11 cellular contexts compared by ENCODE assay signal in genomic region chr7:88759956-88760515, GRCh38. TPM values are rescaled to one million over a fixed set of nuclear protein-coding genes. Genes with fewer than 3 reads are reported as not detected.
DNase-seq lines count a peak whose midpoint lies in the region; ATAC-seq and TF ChIP-seq lines count a peak whose summit lies in the region.
"Had no signal": no experiment of that assay in that cellular context is flagged by ENCODE, and none has a peak within 500 bp of the region (broad histone marks: within the 10 kb centered on the region; RNA-seq: fewer than 3 reads in every experiment).

No MANE protein-coding gene starts in this region.

- H2AFZ ChIP-seq in neural progenitor cell (replicated peaks) = peak overlapping the region; percentile 94

- H3K4me3 ChIP-seq in endodermal cell (ENCODE audit: low read length) (peak overlapping the region; percentile 76), neural progenitor cell (peak overlapping the region; percentile 52), tibial artery (no peak overlapping the region), upper lobe of right lung (no peak overlapping the region)
- H3K4me3 ChIP-seq: mucosa of descending colon, SJSA1 had no signal

- H4K20me1 ChIP-seq in neural progenitor cell (ENCODE audit: low read depth) = peaks cover 2% of the 10 kb centered on the region

- H3F3A ChIP-seq in neural progenitor cell (ENCODE audit: low read depth) = peaks cover 12% of the 10 kb centered on the region

- peaks cover 12% of the 10 kb centered on the region for H3K4me1 Mint-ChIP-seq in endodermal cell
- H3K4me1 Mint-ChIP-seq in neural progenitor cell = peaks cover 11% of the 10 kb centered on the region

- DNase-seq in COLO668 (lab: John Stamatoyannopoulos, UW; ENCODE audit: unreplicated experiment) (peak; percentile 41), endodermal cell (no peak), neural progenitor cell (ENCODE audit: low spot score) (no peak), GM19240 (ENCODE audit: insufficient read length, low spot score) (no peak), tibial artery (no peak), GM20000 (ENCODE audit: low spot score) (no peak), upper lobe of right lung (no peak)
- DNase-seq: mucosa of descending colon had no signal

- peak overlapping the region; percentile 96 for H3K4me2 ChIP-seq in neural progenitor cell

- H3K36me3 Mint-ChIP-seq in endodermal cell (ENCODE audit: low read depth) = no peaks in the 10 kb centered on the region
- H3K36me3 Mint-ChIP-seq in neural progenitor cell = no peaks in the 10 kb centered on the region

- H3K9me3 Mint-ChIP-seq in endodermal cell = no peaks in the 10 kb centered on the region
- H3K9me3 Mint-ChIP-seq in neural progenitor cell = no peaks in the 10 kb centered on the region

- 31 to 62% methylated on average over 3 to 17 of the region's 17 CpGs for WGBS in endodermal cell (ENCODE audit: insufficient coverage in 1 of 2, insufficient read length in 1 of 2), 2 experiments

- H3K27me3 ChIP-seq in endodermal cell (ENCODE audit: control insufficient read depth, insufficient read depth, low read length, poor library complexity, severe bottlenecking) (peaks cover 50% of the 10 kb centered on the region), neural progenitor cell (peaks cover 68% of the 10 kb centered on the region), tibial artery (peaks cover 0 to 40% of the 10 kb centered on the region in 2 donors), upper lobe of right lung (peaks cover 46% of the 10 kb centered on the region)

- H3K36me3 ChIP-seq in endodermal cell (ENCODE audit: control insufficient read depth, insufficient read depth, low read length) (no peaks in the 10 kb centered on the region), neural progenitor cell (no peaks in the 10 kb centered on the region), tibial artery (no peaks in the 10 kb centered on the region), upper lobe of right lung (no peaks in the 10 kb centered on the region)
- H3K36me3 ChIP-seq: SJSA1 had no signal

- ATAC-seq in HG02852 (IDR thresholded peaks at IDR 0.05; ENCODE audit: unreplicated experiment) (peak; percentile 25), upper lobe of right lung (no peak)

- H3K27ac ChIP-seq in endodermal cell (ENCODE audit: low read depth, low read length) (no peak overlapping the region), neural progenitor cell (no peak overlapping the region), tibial artery (no peak overlapping the region), upper lobe of right lung (no peak overlapping the region)
- H3K27ac ChIP-seq: SJSA1 had no signal

- intact Hi-C loops in tibial artery (cut with DNase I; ENCODE audit: low total_unique reads) = no loop called here
- intact Hi-C loops in upper lobe of right lung (cut with DNase I) = no loop called here

- no peaks in the 10 kb centered on the region for H3K9me3 ChIP-seq in endodermal cell (ENCODE audit: control insufficient read depth, low read length)
- H3K9me3 ChIP-seq in neural progenitor cell (ENCODE audit: low read depth) = no peaks in the 10 kb centered on the region
- H3K9me3 ChIP-seq in tibial artery = no peaks in the 10 kb centered on the region
- H3K9me3 ChIP-seq in upper lobe of right lung = no peaks in the 10 kb centered on the region
- H3K9me3 ChIP-seq: mucosa of descending colon, SJSA1 had no signal

- TF ChIP-seq CTCF in endodermal cell (conservative IDR thresholded peaks at IDR 0.05) (no peak), neural progenitor cell (IDR thresholded peaks at IDR 0.05) (no peak), tibial artery (IDR thresholded peaks at IDR 0.05) (no peak), GM20000 (IDR thresholded peaks at IDR 0.05; ENCODE audit: extremely low read depth, missing control alignments) (no peak), upper lobe of right lung (IDR thresholded peaks at IDR 0.05) (no peak)

- no peak overlapping the region for H3K27ac Mint-ChIP-seq in endodermal cell
- H3K27ac Mint-ChIP-seq in neural progenitor cell = no peak overlapping the region

- peaks cover 5% of the 10 kb centered on the region for H3K4me1 ChIP-seq in endodermal cell (ENCODE audit: control insufficient read depth, insufficient read depth, low read length)
- H3K4me1 ChIP-seq in neural progenitor cell = peaks cover 8% of the 10 kb centered on the region
- peaks cover 0 to 15% (median 14%) of the 10 kb centered on the region in 4 donors for H3K4me1 ChIP-seq in tibial artery
- no peaks in the 10 kb centered on the region for H3K4me1 ChIP-seq in upper lobe of right lung

- no peaks in the 10 kb centered on the region for H3K79me2 ChIP-seq in neural progenitor cell (ENCODE audit: low read depth)

- peaks cover 71% of the 10 kb centered on the region for H3K27me3 Mint-ChIP-seq in endodermal cell (ENCODE audit: insufficient read depth)
- peaks cover 21% of the 10 kb centered on the region for H3K27me3 Mint-ChIP-seq in neural progenitor cell (ENCODE audit: insufficient read depth, low read depth)

- H3K9ac ChIP-seq in endodermal cell (ENCODE audit: extremely low read depth, low read length, poor library complexity, severe bottlenecking) (no peak overlapping the region), neural progenitor cell (no peak overlapping the region)

- H3K4me3 Mint-ChIP-seq in endodermal cell (peak overlapping the region; percentile 55), neural progenitor cell (peak overlapping the region; percentile 89)

RNA-seq across cellular contexts. Expression of gene ZNF804B, which starts 0.5 kb away (rescaled TPM):
- under 1 TPM; 0.13 to 0.49 TPM for total RNA-seq in endodermal cell
- polyA plus RNA-seq in endodermal cell (2013, experiment 1 of 2) = not detected
- not detected for polyA plus RNA-seq in endodermal cell (2013, experiment 2 of 2)
- total RNA-seq in neural progenitor cell (ENCODE audit: low replicate concordance) = not detected in 2 replicates
- total RNA-seq in upper lobe of right lung = not detected
- total RNA-seq: activated CD8-positive, alpha-beta memory T cell treated with anti-CD3 and anti-CD28 coated beads for 36 hours; SJSA1 had no signal

RNA-seq across cellular contexts. Expression of gene TEX47, which starts 35.5 kb away (rescaled TPM):
- total RNA-seq in endodermal cell (not detected), neural progenitor cell (ENCODE audit: low replicate concordance) (not detected in 2 replicates), upper lobe of right lung (not detected)
- not detected for polyA plus RNA-seq in endodermal cell (2013, experiment 1 of 2)
- not detected for polyA plus RNA-seq in endodermal cell (2013, experiment 2 of 2)
- total RNA-seq: activated CD8-positive, alpha-beta memory T cell treated with anti-CD3 and anti-CD28 coated beads for 36 hours; mucosa of descending colon; SJSA1 had no signal

Comparison
In these comparisons a context has a peak if more than half of its experiments do, and no peak if none do; other contexts are left out.
1. H3K4me3 ChIP-seq: peak in endodermal cell (single experiment) and neural progenitor cell (single experiment); none in tibial artery (0 of 2) and upper lobe of right lung (single experiment).